ENCODE assay signal across 24 cellular contexts in genomic region chr1:231208980-231209379, GRCh38. TPM values are rescaled to one million over a fixed set of nuclear protein-coding genes. Genes with fewer than 3 reads are reported as not detected.
"Had no signal": no experiment of that assay in that cellular context is flagged by ENCODE, and none has a peak within 500 bp of the region (broad histone marks: within the 10 kb centered on the region; RNA-seq: fewer than 3 reads in every experiment).

No MANE protein-coding gene starts in this region.

- H3K27ac ChIP-seq: KMS-11, SJSA1, SK-N-MC had no signal

- DNase-seq: Kasumi-1, MM.1S, NCI-H1092 treated with DMSO at 0.1 percent for 48 hours, NCI-H1436, NCI-H187, NCI-H2029, NCI-H2081 treated with DMSO at 0.1 percent for 48 hours, NCI-H2171, NCI-H226, NCI-H446, NCI-H510A, NCI-H524 treated with DMSO at 0.1 percent for 48 hours, NCI-H69, NCI-H774, Right ventricle myocardium superior, RPMI8226, SIG-M5 had no signal

- H3K27me3 ChIP-seq: SJSA1 had no signal

- H3K36me3 ChIP-seq: SJSA1 had no signal

- H3K9ac ChIP-seq: KMS-11 had no signal

- ATAC-seq: K562 had no signal

- H3K4me3 ChIP-seq: K562, SJSA1, SK-N-MC had no signal

- H3K4me2 ChIP-seq: KMS-11 had no signal

- H3K9me3 ChIP-seq: SJSA1 had no signal

RNA-seq across cellular contexts. Expression of gene TRIM67, which starts 47.1 kb away (rescaled TPM):
- total RNA-seq: HepG2, HT1080 had no signal
- polyA plus RNA-seq: HepG2, IgD-negative memory B cell had no signal
